Comparison of ENCODE assay signal across 9 cellular contexts in the genomic region with DNA sequence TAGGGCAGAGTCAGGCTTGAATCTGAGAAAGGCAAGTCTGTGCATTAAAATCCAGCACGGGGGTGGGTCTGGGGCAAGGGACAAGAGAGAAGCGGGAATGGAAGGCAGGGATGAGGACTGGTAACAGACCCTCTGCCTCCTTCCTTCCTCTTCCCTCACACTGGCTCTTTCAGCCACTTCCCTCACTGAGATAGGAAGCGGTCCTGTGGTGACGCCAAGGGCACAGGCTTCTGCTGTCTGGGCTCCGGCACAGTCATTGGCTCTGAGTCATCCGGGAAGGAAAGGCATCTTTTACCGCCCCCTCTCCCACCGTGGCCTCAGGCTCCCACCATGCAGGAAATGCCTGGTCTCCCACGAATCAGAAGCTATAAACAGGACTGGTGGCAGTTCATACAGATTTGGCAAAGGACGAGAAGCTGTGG.
DNase-seq lines count a peak whose midpoint lies in the region; ATAC-seq and TF ChIP-seq lines count a peak whose summit lies in the region.
"Had no signal": no experiment of that assay in that cellular context is flagged by ENCODE, and none has a peak within 500 bp of the region (broad histone marks: within the 10 kb centered on the region; RNA-seq: fewer than 3 reads in every experiment).

No MANE protein-coding gene starts in this region.

- H3K4ac ChIP-seq in neuronal stem cell (ENCODE audit: low read length) = no peak overlapping the region

- ATAC-seq in SK-N-SH treated with all-trans-retinoic acid at 6 μM for 48 hours = peak; percentile 82
- ATAC-seq in lower lobe of right lung = peak; percentile 77 to 82
- peak; percentile 86 for ATAC-seq in stimulated activated naive CD8-positive, alpha-beta T cell treated with anti-CD3 and anti-CD28 coated beads, Interleukin-15, amount 100 ng/mL, for 72 hours
- no peak for ATAC-seq in GM19467 (IDR thresholded peaks at IDR 0.05; ENCODE audit: unreplicated experiment)

- H3K9ac ChIP-seq in mammary epithelial cell (ENCODE audit: insufficient read depth, low read length) (no peak overlapping the region), neuronal stem cell (ENCODE audit: low read depth, low read length, poor library complexity) (no peak overlapping the region)

- no peak overlapping the region for H3K14ac ChIP-seq in neuronal stem cell (ENCODE audit: low read length)

- 0% methylated on average over 8 of the region's 10 CpGs for WGBS in mammary epithelial cell (ENCODE audit: low coverage, missing lambda C conversion rate)
- WGBS in neuronal stem cell (ENCODE audit: extremely low coverage in 2 of 2, insufficient read length in 2 of 2, insufficient replicate concordance in 1 of 2), 2 donors = no CpG with 5 or more reads among the region's 10 CpGs

- no peak overlapping the region for H2BK5ac ChIP-seq in neuronal stem cell (ENCODE audit: low read length)

- no peaks in the 10 kb centered on the region for H3K9me3 ChIP-seq in mammary epithelial cell (replicated peaks; ENCODE audit: insufficient read depth, low read length)
- no peaks in the 10 kb centered on the region for H3K9me3 ChIP-seq in lower lobe of right lung
- H3K9me3 ChIP-seq in neuronal stem cell (replicated peaks in 1 of 2; ENCODE audit: control insufficient read depth in 2 of 2, insufficient read depth in 1 of 2, low read depth in 1 of 2, low read length in 2 of 2) = no peaks in the 10 kb centered on the region
- no peaks in the 10 kb centered on the region for H3K9me3 ChIP-seq in WERI-Rb-1 (ENCODE audit: severe bottlenecking)

- CTCF ChIA-PET in mammary epithelial cell (lab: Charles Lee; ENCODE audit: low non-redundant PET) = no interaction called here

- in situ Hi-C loops in mammary epithelial cell (cut with MboI; ENCODE audit: low sequenced_read_pairs in 2 of 2) = no loop called here

- H3K4me2 ChIP-seq in mammary epithelial cell (ENCODE audit: insufficient read depth, low read depth, low read length) (peak overlapping the region; percentile 69), neuronal stem cell (ENCODE audit: insufficient read depth, low read length, poor library complexity, severe bottlenecking) (no peak overlapping the region)

- H3K27me3 Mint-ChIP-seq in stimulated activated naive CD8-positive, alpha-beta T cell treated with anti-CD3 and anti-CD28 coated beads, Interleukin-15, amount 100 ng/mL, for 72 hours = no peaks in the 10 kb centered on the region
- H3K27me3 Mint-ChIP-seq: naive B cell had no signal

- H4K91ac ChIP-seq in neuronal stem cell (ENCODE audit: low read depth, low read length, poor library complexity) = no peak overlapping the region

- peak overlapping the region; percentile 17 to 26 for H3K4me3 Mint-ChIP-seq in stimulated activated naive CD8-positive, alpha-beta T cell treated with anti-CD3 and anti-CD28 coated beads, Interleukin-15, amount 100 ng/mL, for 72 hours
- H3K4me3 Mint-ChIP-seq: naive B cell had no signal

- H2BK15ac ChIP-seq in neuronal stem cell (ENCODE audit: low read length) = no peak overlapping the region

- H2BK12ac ChIP-seq in neuronal stem cell (ENCODE audit: low read length) = no peak overlapping the region

- H3K4me1 ChIP-seq in mammary epithelial cell (ENCODE audit: insufficient read depth, low read length) (peaks cover 36% of the 10 kb centered on the region), lower lobe of right lung (peaks cover 52% of the 10 kb centered on the region), neuronal stem cell (ENCODE audit: control insufficient read depth in 2 of 2, insufficient read depth in 1 of 2, low read depth in 1 of 2, low read length in 2 of 2) (peaks cover 6 to 13% of the 10 kb centered on the region in 2 donors)

- no peak overlapping the region for H2BK120ac ChIP-seq in neuronal stem cell (ENCODE audit: low read depth, low read length)

- dilution Hi-C loops in mammary epithelial cell (cut with HindIII; ENCODE audit: low sequenced_read_pairs) = no loop called here

- H3K27ac Mint-ChIP-seq in stimulated activated naive CD8-positive, alpha-beta T cell treated with anti-CD3 and anti-CD28 coated beads, Interleukin-15, amount 100 ng/mL, for 72 hours = peak overlapping the region in 1 of 2 donors; percentile 14

- peaks cover 81% of the 10 kb centered on the region for H3K79me2 ChIP-seq in mammary epithelial cell (ENCODE audit: insufficient read depth, low read length)

- peaks cover 36% of the 10 kb centered on the region for H3K4me1 Mint-ChIP-seq in stimulated activated naive CD8-positive, alpha-beta T cell treated with anti-CD3 and anti-CD28 coated beads, Interleukin-15, amount 100 ng/mL, for 72 hours

- no TSS peak for BruUV-seq in mammary epithelial cell (replicated peaks; lab: Mats Ljungman, UMichigan)

- TF ChIP-seq CTCF in mammary epithelial cell (conservative IDR thresholded peaks at IDR 0.05 in 1 of 2, IDR thresholded peaks at IDR 0.05 in 1 of 2; ENCODE audit: extremely low read depth in 1 of 2, insufficient read depth in 1 of 2, low read depth in 1 of 2, low read length in 2 of 2) (no peak), lower lobe of right lung (IDR thresholded peaks at IDR 0.05) (no peak), WERI-Rb-1 (IDR thresholded peaks at IDR 0.05; ENCODE audit: low read depth, low read length) (no peak)

- no peak overlapping the region for H3K4me3 ChIP-seq in mammary epithelial cell (replicated peaks in 1 of 3; ENCODE audit: insufficient read depth in 1 of 3, low read depth in 2 of 3, low read length in 3 of 3)
- H3K4me3 ChIP-seq in lower lobe of right lung = no peak overlapping the region
- H3K4me3 ChIP-seq in neuronal stem cell (ENCODE audit: low read length in 2 of 2) = no peak overlapping the region
- no peak overlapping the region for H3K4me3 ChIP-seq in WERI-Rb-1 (ENCODE audit: low read depth, low read length)

- no peaks in the 10 kb centered on the region for H3K9me3 Mint-ChIP-seq in stimulated activated naive CD8-positive, alpha-beta T cell treated with anti-CD3 and anti-CD28 coated beads, Interleukin-15, amount 100 ng/mL, for 72 hours
- H3K9me3 Mint-ChIP-seq: naive B cell had no signal

- H3K36me3 ChIP-seq in mammary epithelial cell (ENCODE audit: insufficient read depth, low read length) (no peaks in the 10 kb centered on the region), lower lobe of right lung (no peaks in the 10 kb centered on the region), neuronal stem cell (replicated peaks in 1 of 2; ENCODE audit: control insufficient read depth in 2 of 2, insufficient read depth in 2 of 2, low read length in 2 of 2) (peaks cover 0 to 5% of the 10 kb centered on the region in 2 donors), WERI-Rb-1 (no peaks in the 10 kb centered on the region)

- intact Hi-C loops in mammary epithelial cell (cut with micrococcal nuclease) (no loop called here), lower lobe of right lung (cut with DNase I) (no loop called here)

- H3K79me1 ChIP-seq in neuronal stem cell (ENCODE audit: low read depth, low read length) = peaks cover 2% of the 10 kb centered on the region

- H3K27me3 ChIP-seq in mammary epithelial cell (ENCODE audit: insufficient read depth, low read length) (no peaks in the 10 kb centered on the region), lower lobe of right lung (ENCODE audit: low read depth) (no peaks in the 10 kb centered on the region), neuronal stem cell (ENCODE audit: control insufficient read depth in 3 of 3, insufficient read depth in 3 of 3, low read depth in 1 of 3, low read length in 3 of 3) (no peaks in the 10 kb centered on the region), WERI-Rb-1 (ENCODE audit: insufficient read depth, low read depth, severe bottlenecking) (no peaks in the 10 kb centered on the region)

- no peaks in the 10 kb centered on the region for H4K20me1 ChIP-seq in mammary epithelial cell (ENCODE audit: insufficient read depth, low read length)

- no peak overlapping the region for H2AK5ac ChIP-seq in neuronal stem cell (ENCODE audit: low read depth, low read length)

- peak; percentile 16 for DNase-seq in GF-D8 (lab: John Stamatoyannopoulos, UW)
- DNase-seq in mammary epithelial cell = peak; percentile 89
- DNase-seq in lower lobe of right lung = peak; percentile 79
- peak in 1 of 2 donors; percentile 36 for DNase-seq in stimulated activated naive CD8-positive, alpha-beta T cell treated with anti-CD3 and anti-CD28 coated beads, Interleukin-15, amount 100 ng/mL, for 72 hours
- no peak for DNase-seq in neuronal stem cell (ENCODE audit: low spot score)
- no peak for DNase-seq in WERI-Rb-1
- DNase-seq: naive B cell had no signal

- no peak overlapping the region for H3K23ac ChIP-seq in neuronal stem cell (ENCODE audit: low read depth, low read length, poor library complexity)

- no peak overlapping the region for H3K18ac ChIP-seq in neuronal stem cell (ENCODE audit: low read length)

- H2AFZ ChIP-seq in mammary epithelial cell (ENCODE audit: low read depth, low read length) = peak overlapping the region; percentile 23
- H2AFZ ChIP-seq in neuronal stem cell (ENCODE audit: low read length) = no peak overlapping the region

- no peak overlapping the region for H4K8ac ChIP-seq in neuronal stem cell (ENCODE audit: low read depth, low read length)

- peak overlapping the region; percentile 68 for H3K27ac ChIP-seq in mammary epithelial cell (ENCODE audit: insufficient read depth, low read depth, low read length)
- H3K27ac ChIP-seq in lower lobe of right lung = no peak overlapping the region
- no peak overlapping the region for H3K27ac ChIP-seq in neuronal stem cell (replicated peaks; ENCODE audit: low read length)
- no peak overlapping the region for H3K27ac ChIP-seq in WERI-Rb-1

TF ChIP-seq in SK-N-SH treated with all-trans-retinoic acid at 6 μM for 48 hours, 23 proteins besides CTCF, POLR2A, EP300 and RAD21 (continues in another document):
- TF ChIP-seq CSDC2 (CRISPR knock-in tag; IDR thresholded peaks at IDR 0.05) (no peak), ARNTL (CRISPR knock-in tag; IDR thresholded peaks at IDR 0.05; ENCODE audit: borderline replicate concordance, low read depth) (no peak), GLIS3 (CRISPR knock-in tag; IDR thresholded peaks at IDR 0.05) (no peak)

Comparison
In these comparisons a context has a peak if more than half of its experiments do, and no peak if none do; other contexts are left out.
1. DNase-seq: peak in GF-D8 (single experiment), mammary epithelial cell (single experiment) and lower lobe of right lung (single experiment); none in neuronal stem cell (single experiment) and WERI-Rb-1 (single experiment).